In genomic region chr11:574632-575323, GRCh38 we compare ENCODE assay signal across 6 cellular contexts. TPM values are rescaled to one million over a fixed set of nuclear protein-coding genes. Genes with fewer than 3 reads are reported as not detected.
DNase-seq lines count a peak whose midpoint lies in the region; ATAC-seq and TF ChIP-seq lines count a peak whose summit lies in the region.

No MANE protein-coding gene starts in this region.

- H3K27me3 ChIP-seq in parathyroid adenoma (ENCODE audit: control insufficient read depth, insufficient read depth, low read length) = no peaks in the 10 kb centered on the region
- H3K27me3 ChIP-seq in adrenal gland = no peaks in the 10 kb centered on the region

- H3K4me2 ChIP-seq in parathyroid adenoma (ENCODE audit: low read length) = peak overlapping the region; percentile 78

- peaks cover 21% of the 10 kb centered on the region for H3K79me2 ChIP-seq in parathyroid adenoma

- no peaks in the 10 kb centered on the region for H3K9me3 ChIP-seq in parathyroid adenoma (ENCODE audit: control insufficient read depth, low read length)
- H3K9me3 ChIP-seq in adrenal gland (replicated peaks in 1 of 3) = no peaks in the 10 kb centered on the region

- H3K9ac ChIP-seq in parathyroid adenoma = no peak overlapping the region

- H3K27ac ChIP-seq in parathyroid adenoma = no peak overlapping the region
- no peak overlapping the region for H3K27ac ChIP-seq in adrenal gland

- H3K36me3 ChIP-seq in parathyroid adenoma (ENCODE audit: control insufficient read depth, insufficient read depth, low read length) (no peaks in the 10 kb centered on the region), adrenal gland (replicated peaks in 1 of 2) (no peaks in the 10 kb centered on the region)

- intact Hi-C loops in adrenal gland (cut with DNase I) = no loop called here

- H2AFZ ChIP-seq in parathyroid adenoma = no peak overlapping the region

- ATAC-seq in HG03460 (IDR thresholded peaks at IDR 0.05; ENCODE audit: unreplicated experiment) = peak; percentile 7
- ATAC-seq in HG03439 (IDR thresholded peaks at IDR 0.05; ENCODE audit: unreplicated experiment) = no peak

- no peak for DNase-seq in choroid plexus epithelial cell (ENCODE audit: low read depth)
- no peak for DNase-seq in cortex of kidney (lab: John Stamatoyannopoulos, UW)
- DNase-seq in adrenal gland = no peak

- 36 to 52% (median 38%) methylated on average over 28 of the region's 28 CpGs for WGBS in adrenal gland, 4 donors

- H3K4me3 ChIP-seq in choroid plexus epithelial cell (ENCODE audit: low read depth, low read length) = peak overlapping the region; percentile 64
- peak overlapping the region; percentile 55 for H3K4me3 ChIP-seq in parathyroid adenoma (ENCODE audit: low read depth, low read length)
- H3K4me3 ChIP-seq in adrenal gland = peak overlapping the region in 2 of 4 donors; percentile 40 to 97

- TF ChIP-seq POLR2A in adrenal gland (IDR thresholded peaks at IDR 0.05) = no peak

- TF ChIP-seq CTCF in choroid plexus epithelial cell (conservative IDR thresholded peaks at IDR 0.05; ENCODE audit: low read depth, low read length) (no peak), parathyroid adenoma (IDR thresholded peaks at IDR 0.05) (no peak), adrenal gland (IDR thresholded peaks at IDR 0.05) (no peak)

- peaks cover 5% of the 10 kb centered on the region for H3K4me1 ChIP-seq in parathyroid adenoma
- peaks cover 29 to 35% of the 10 kb centered on the region in 2 donors for H3K4me1 ChIP-seq in adrenal gland (replicated peaks in 1 of 2)

RNA-seq across cellular contexts. Expression of gene PHRF1, which starts 1.5 kb away (rescaled TPM):
- total RNA-seq in adrenal gland = 10 to 100 TPM; 17.2 to 42.2 (median 30.1) TPM
- 10 to 100 TPM in 2 of 3 donors, 1 to 10 TPM in 1; 8.7 to 62.3 (median 23.3) TPM for polyA plus RNA-seq in adrenal gland

RNA-seq across cellular contexts. Expression of gene RASSF7, which starts 14.0 kb away (rescaled TPM):
- total RNA-seq in adrenal gland = 10 to 100 TPM in 4 of 8 donors, 1 to 10 TPM in 4; 2.9 to 18.2 (median 7.9) TPM
- 10 to 100 TPM in 1 of 3 donors, 1 to 10 TPM in 1, under 1 TPM in 1; 0.33 to 19.9 (median 9.8) TPM for polyA plus RNA-seq in adrenal gland

RNA-seq across cellular contexts. Expression of gene LMNTD2, which starts 14.2 kb away (rescaled TPM):
- 1 to 10 TPM in 7 of 8 donors, under 1 TPM in 1; 0.35 to 9.1 (median 6.1) TPM for total RNA-seq in adrenal gland
- polyA plus RNA-seq in adrenal gland = 10 to 100 TPM in 2 of 3 donors, under 1 TPM in 1; 0.20 to 21.0 (median 12.7) TPM

RNA-seq across cellular contexts. Expression of gene LRRC56, which starts 37.5 kb away (rescaled TPM):
- 1 to 10 TPM in 2 of 8 donors, under 1 TPM in 5, not detected in 1; 0.32 to 1.7 (median 0.93) TPM for total RNA-seq in adrenal gland
- 1 to 10 TPM in 2 of 3 donors, not detected in 1; 1.7 to 4.3 TPM for polyA plus RNA-seq in adrenal gland

RNA-seq across cellular contexts. Expression of gene HRAS, which starts 39.4 kb away (rescaled TPM):
- 10 to 100 TPM; 10.8 to 45.0 (median 39.0) TPM for total RNA-seq in adrenal gland
- polyA plus RNA-seq in adrenal gland = 100 to 1,000 TPM in 2 of 3 donors, 10 to 100 TPM in 1; 18.7 to 190 (median 164) TPM
